ENCODE assay signal across 1 cellular context in genomic region chr21:36915014-36915700, GRCh38.
TF ChIP-seq lines count a peak whose summit lies in the region.

No MANE protein-coding gene starts in this region.

TF ChIP-seq in H1, 55 proteins besides CTCF, POLR2A, EP300 and RAD21:
- TF ChIP-seq BRCA1 (IDR thresholded peaks at IDR 0.05; ENCODE audit: low read depth, low read length) = no peak
- TF ChIP-seq RBBP5 (IDR thresholded peaks at IDR 0.05; ENCODE audit: borderline replicate concordance, low read depth, low read length) = no peak
- TF ChIP-seq TCF12 (IDR thresholded peaks at IDR 0.05; ENCODE audit: low read depth, low read length) = no peak
- no peak for TF ChIP-seq RFX5 (IDR thresholded peaks at IDR 0.05; ENCODE audit: borderline replicate concordance, low read depth, low read length)
- TF ChIP-seq BACH1 (IDR thresholded peaks at IDR 0.05; ENCODE audit: low read length) = no peak
- no peak for TF ChIP-seq SUZ12 (IDR thresholded peaks at IDR 0.05; ENCODE audit: low read length)
- no peak for TF ChIP-seq RXRA (IDR thresholded peaks at IDR 0.05; ENCODE audit: insufficient read depth, low read depth, low read length)
